Comparison of ENCODE assay signal across 33 cellular contexts in the genomic region with DNA sequence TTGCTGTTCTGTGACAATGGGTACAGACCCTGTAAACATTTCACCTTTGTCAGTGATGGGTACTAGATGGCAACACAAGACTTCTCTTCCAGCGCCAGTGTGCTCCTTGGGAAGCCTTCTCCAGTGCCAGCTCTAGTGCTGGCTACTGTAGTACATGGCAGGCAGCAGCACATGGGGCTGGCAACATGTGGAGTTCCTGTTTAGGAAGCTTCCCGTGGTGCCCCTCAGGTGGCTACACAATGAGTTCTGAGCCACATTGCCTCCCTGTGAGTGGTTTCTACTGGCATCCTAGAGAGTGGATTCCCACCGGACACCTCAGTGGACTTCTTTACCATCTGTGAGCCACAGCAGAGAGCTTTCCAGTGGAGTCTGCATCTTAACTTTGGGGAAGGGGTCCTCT.
DNase-seq lines count a peak whose midpoint lies in the region; ATAC-seq and TF ChIP-seq lines count a peak whose summit lies in the region.
"Had no signal": no experiment of that assay in that cellular context is flagged by ENCODE, and none has a peak within 500 bp of the region (broad histone marks: within the 10 kb centered on the region; RNA-seq: fewer than 3 reads in every experiment).

No MANE protein-coding gene starts in this region.

- H3K14ac ChIP-seq in neuronal stem cell (ENCODE audit: low read length): peak overlapping the region; percentile 17

- no peaks in the 10 kb centered on the region for H3F3A ChIP-seq in neural progenitor cell (ENCODE audit: low read depth)

- H4K8ac ChIP-seq in neuronal stem cell (ENCODE audit: low read depth, low read length): no peak overlapping the region

- H3K27me3 ChIP-seq in BE2C (no peaks in the 10 kb centered on the region), neural progenitor cell (no peaks in the 10 kb centered on the region), neuronal stem cell (ENCODE audit: control insufficient read depth in 3 of 3, insufficient read depth in 3 of 3, low read depth in 1 of 3, low read length in 3 of 3) (no peaks in the 10 kb centered on the region)
- H3K27me3 ChIP-seq: BLaER1; BLaER1 treated with 17β-estradiol and CSF1 and Interleukin-3, amounts not matched to agents 10 nM and 100 nM had no signal

- H3K36me3 Mint-ChIP-seq in nephron progenitor cell (ENCODE audit: low read depth) (peaks cover 5% of the 10 kb centered on the region), neural progenitor cell (no peaks in the 10 kb centered on the region), Calu3 (ENCODE audit: insufficient read depth, unreplicated experiment) (no peaks in the 10 kb centered on the region)
- no peaks in the 10 kb centered on the region for H3K36me3 Mint-ChIP-seq in activated T-helper 17 cell treated with anti-CD3 and anti-CD28 coated beads, Interleukin-2, amount 50 U/mL, for 72 hours (ENCODE audit: low read depth)
- H3K36me3 Mint-ChIP-seq: CD14-positive monocyte; CD4-positive, alpha-beta memory T cell; CD4-positive, CD25-positive, alpha-beta regulatory T cell; CD8-positive, alpha-beta memory T cell; CD8-positive, alpha-beta T cell had no signal

- H3K27me3 Mint-ChIP-seq in nephron progenitor cell (ENCODE audit: low read depth, poor library complexity): peaks cover 4% of the 10 kb centered on the region
- peaks cover under 1% of the 10 kb centered on the region for H3K27me3 Mint-ChIP-seq in neural progenitor cell (ENCODE audit: insufficient read depth, low read depth)
- no peaks in the 10 kb centered on the region for H3K27me3 Mint-ChIP-seq in Calu3 (ENCODE audit: unreplicated experiment)
- H3K27me3 Mint-ChIP-seq in activated T-helper 17 cell treated with anti-CD3 and anti-CD28 coated beads, Interleukin-2, amount 50 U/mL, for 72 hours: no peaks in the 10 kb centered on the region
- H3K27me3 Mint-ChIP-seq: B cell; CD4-positive, alpha-beta memory T cell; CD4-positive, alpha-beta T cell; CD4-positive, CD25-positive, alpha-beta regulatory T cell; CD8-positive, alpha-beta memory T cell had no signal

- no peak overlapping the region for H2BK15ac ChIP-seq in neuronal stem cell (ENCODE audit: low read length)

- no peak overlapping the region for H3K4ac ChIP-seq in neuronal stem cell (ENCODE audit: low read length)

- no peaks in the 10 kb centered on the region for H3K4me1 Mint-ChIP-seq in nephron progenitor cell
- peaks cover 6% of the 10 kb centered on the region for H3K4me1 Mint-ChIP-seq in neural progenitor cell
- no peaks in the 10 kb centered on the region for H3K4me1 Mint-ChIP-seq in Calu3 (ENCODE audit: low read depth, unreplicated experiment)
- H3K4me1 Mint-ChIP-seq in activated T-helper 17 cell treated with anti-CD3 and anti-CD28 coated beads, Interleukin-2, amount 50 U/mL, for 72 hours: no peaks in the 10 kb centered on the region
- H3K4me1 Mint-ChIP-seq: B cell; CD14-positive monocyte; CD4-positive, alpha-beta memory T cell; CD4-positive, CD25-positive, alpha-beta regulatory T cell; CD8-positive, alpha-beta memory T cell had no signal

- H3K23ac ChIP-seq in neuronal stem cell (ENCODE audit: low read depth, low read length, poor library complexity): no peak overlapping the region

- H3K4me2 ChIP-seq in neural progenitor cell: no peak overlapping the region
- H3K4me2 ChIP-seq in neuronal stem cell (ENCODE audit: insufficient read depth, low read length, poor library complexity, severe bottlenecking): no peak overlapping the region
- H3K4me2 ChIP-seq: A549; BLaER1; BLaER1 treated with 17β-estradiol and CSF1 and Interleukin-3, amounts not matched to agents 10 nM and 100 nM had no signal

- CTCF ChIA-PET in Calu3 (lab: Charles Lee): no interaction called here

- intact Hi-C loops in Calu3 (cut with micrococcal nuclease; ENCODE audit: unreplicated experiment): no loop called here

- H3K27ac ChIP-seq in neural progenitor cell: no peak overlapping the region
- H3K27ac ChIP-seq in neuronal stem cell (replicated peaks; ENCODE audit: low read length): no peak overlapping the region
- H3K27ac ChIP-seq: 22Rv1; A549; BLaER1; BLaER1 treated with 17β-estradiol and CSF1 and Interleukin-3, amounts not matched to agents 10 nM and 100 nM; C4-2B had no signal

- no peaks in the 10 kb centered on the region for H3K79me2 ChIP-seq in neural progenitor cell (ENCODE audit: low read depth)

- DNase-seq in BE2C: peak; percentile 99
- DNase-seq in nephron progenitor cell: no peak
- no peak for DNase-seq in neural progenitor cell (ENCODE audit: low spot score)
- DNase-seq in neuronal stem cell (ENCODE audit: low spot score): no peak
- DNase-seq in Calu3: no peak
- DNase-seq in activated CD4-positive, alpha-beta T cell treated with anti-CD3 and anti-CD28 coated beads, Interleukin-2, amount 50 U/mL, for 4 hours: no peak
- DNase-seq in NCI-H146 (lab: John Stamatoyannopoulos, UW): no peak
- DNase-seq: 8988T; ACHN; AML-193; C1 segment of cervical spinal cord; Caco-2; CD4-positive, alpha-beta memory T cell; CD4-positive, alpha-beta T cell; CD4-positive, CD25-positive, alpha-beta regulatory T cell; CD8-positive, alpha-beta memory T cell; CD8-positive, alpha-beta T cell; COR-L47; DMS 273 treated with DMSO at 0.1 percent for 48 hours; DMS153; DMS53; DMS79; DMS79 treated with DMSO at 0.1 percent for 48 hours; DND-41; EL had no signal

- H2BK12ac ChIP-seq in neuronal stem cell (ENCODE audit: low read length): no peak overlapping the region

- no TSS peak for BruUV-seq in Calu3 (replicated peaks; lab: Mats Ljungman, UMichigan)

- H3K4me3 Mint-ChIP-seq in nephron progenitor cell: no peak overlapping the region
- H3K4me3 Mint-ChIP-seq in neural progenitor cell: no peak overlapping the region
- H3K4me3 Mint-ChIP-seq in Calu3 (ENCODE audit: low read depth, unreplicated experiment): no peak overlapping the region
- no peak overlapping the region for H3K4me3 Mint-ChIP-seq in activated T-helper 17 cell treated with anti-CD3 and anti-CD28 coated beads, Interleukin-2, amount 50 U/mL, for 72 hours
- H3K4me3 Mint-ChIP-seq: B cell; CD14-positive monocyte; CD4-positive, alpha-beta memory T cell; CD4-positive, alpha-beta T cell; CD4-positive, CD25-positive, alpha-beta regulatory T cell; CD8-positive, alpha-beta memory T cell; CD8-positive, alpha-beta T cell had no signal

- WGBS in neuronal stem cell (ENCODE audit: extremely low coverage in 2 of 2, insufficient read length in 2 of 2, insufficient replicate concordance in 1 of 2), 2 donors: no CpG with 5 or more reads among the region's 3 CpGs

- peak overlapping the region; percentile 57 for H2AFZ ChIP-seq in neural progenitor cell (replicated peaks)
- H2AFZ ChIP-seq in neuronal stem cell (ENCODE audit: low read length): no peak overlapping the region

- peak overlapping the region; percentile 25 for H2AK5ac ChIP-seq in neuronal stem cell (ENCODE audit: low read depth, low read length)

- H3K9me3 Mint-ChIP-seq in nephron progenitor cell: peaks cover 11% of the 10 kb centered on the region
- peaks cover 2% of the 10 kb centered on the region for H3K9me3 Mint-ChIP-seq in neural progenitor cell
- H3K9me3 Mint-ChIP-seq in Calu3 (ENCODE audit: low read depth, unreplicated experiment): peaks cover 3% of the 10 kb centered on the region
- peaks cover 14% of the 10 kb centered on the region for H3K9me3 Mint-ChIP-seq in activated T-helper 17 cell treated with anti-CD3 and anti-CD28 coated beads, Interleukin-2, amount 50 U/mL, for 72 hours

- peak overlapping the region; percentile 85 for H3K18ac ChIP-seq in neuronal stem cell (ENCODE audit: low read length)

- H2BK5ac ChIP-seq in neuronal stem cell (ENCODE audit: low read length): no peak overlapping the region

- H3K9me3 ChIP-seq in BE2C (peaks cover 7% of the 10 kb centered on the region), neural progenitor cell (ENCODE audit: low read depth) (no peaks in the 10 kb centered on the region), neuronal stem cell (replicated peaks in 1 of 2; ENCODE audit: control insufficient read depth in 2 of 2, insufficient read depth in 1 of 2, low read depth in 1 of 2, low read length in 2 of 2) (peaks cover 0 to 1% of the 10 kb centered on the region in 2 donors)
- H3K9me3 ChIP-seq: A549; BLaER1; BLaER1 treated with 17β-estradiol and CSF1 and Interleukin-3, amounts not matched to agents 10 nM and 100 nM; Caco-2 had no signal

- H3K36me3 ChIP-seq in BE2C (no peaks in the 10 kb centered on the region), neural progenitor cell (no peaks in the 10 kb centered on the region), neuronal stem cell (replicated peaks in 1 of 2; ENCODE audit: control insufficient read depth in 2 of 2, insufficient read depth in 2 of 2, low read length in 2 of 2) (no peaks in the 10 kb centered on the region)
- H3K36me3 ChIP-seq: BLaER1; BLaER1 treated with 17β-estradiol and CSF1 and Interleukin-3, amounts not matched to agents 10 nM and 100 nM had no signal

- H3K9ac ChIP-seq in neural progenitor cell: no peak overlapping the region
- H3K9ac ChIP-seq in neuronal stem cell (ENCODE audit: low read depth, low read length, poor library complexity): no peak overlapping the region
- H3K9ac ChIP-seq: BLaER1; BLaER1 treated with 17β-estradiol and CSF1 and Interleukin-3, amounts not matched to agents 10 nM and 100 nM had no signal

- peak overlapping the region; percentile 16 for H2BK120ac ChIP-seq in neuronal stem cell (ENCODE audit: low read depth, low read length)

- no peak for ATAC-seq in activated T-helper 17 cell treated with anti-CD3 and anti-CD28 coated beads, Interleukin-2, amount 50 U/mL, for 72 hours (replicated peaks)
- ATAC-seq: A549; CD8-positive, alpha-beta T cell had no signal

- no peaks in the 10 kb centered on the region for H4K20me1 ChIP-seq in neural progenitor cell (ENCODE audit: low read depth)
- H4K20me1 ChIP-seq: BLaER1; BLaER1 treated with 17β-estradiol and CSF1 and Interleukin-3, amounts not matched to agents 10 nM and 100 nM had no signal

- peaks cover 9% of the 10 kb centered on the region for H3K4me1 ChIP-seq in BE2C
- peaks cover 9% of the 10 kb centered on the region for H3K4me1 ChIP-seq in neural progenitor cell
- H3K4me1 ChIP-seq in neuronal stem cell (ENCODE audit: control insufficient read depth in 2 of 2, insufficient read depth in 1 of 2, low read depth in 1 of 2, low read length in 2 of 2): peaks cover 0 to 3% of the 10 kb centered on the region in 2 donors
- H3K4me1 ChIP-seq: A549; BLaER1; BLaER1 treated with 17β-estradiol and CSF1 and Interleukin-3, amounts not matched to agents 10 nM and 100 nM; Caco-2 had no signal

- H3K79me1 ChIP-seq in neuronal stem cell (ENCODE audit: low read depth, low read length): no peaks in the 10 kb centered on the region

- no peak for TF ChIP-seq CTCF in BE2C (IDR thresholded peaks at IDR 0.05; ENCODE audit: low read depth, low read length)
- TF ChIP-seq CTCF in nephron progenitor cell (IDR thresholded peaks at IDR 0.05): no peak
- no peak for TF ChIP-seq CTCF in neural progenitor cell (IDR thresholded peaks at IDR 0.05)
- TF ChIP-seq CTCF in Calu3 (IDR thresholded peaks at IDR 0.05; ENCODE audit: unreplicated experiment): no peak

- H4K91ac ChIP-seq in neuronal stem cell (ENCODE audit: low read depth, low read length, poor library complexity): no peak overlapping the region

- H3K27ac Mint-ChIP-seq in nephron progenitor cell: peak overlapping the region; percentile 53
- no peak overlapping the region for H3K27ac Mint-ChIP-seq in neural progenitor cell
- no peak overlapping the region for H3K27ac Mint-ChIP-seq in Calu3 (ENCODE audit: unreplicated experiment)
- no peak overlapping the region for H3K27ac Mint-ChIP-seq in activated T-helper 17 cell treated with anti-CD3 and anti-CD28 coated beads, Interleukin-2, amount 50 U/mL, for 72 hours
- H3K27ac Mint-ChIP-seq: B cell; CD14-positive monocyte; CD4-positive, alpha-beta memory T cell; CD4-positive, alpha-beta T cell; CD4-positive, CD25-positive, alpha-beta regulatory T cell; CD8-positive, alpha-beta memory T cell; CD8-positive, alpha-beta T cell had no signal

- no peak overlapping the region for H3K4me3 ChIP-seq in BE2C (ENCODE audit: low read depth, low read length)
- H3K4me3 ChIP-seq in neural progenitor cell: no peak overlapping the region
- H3K4me3 ChIP-seq in neuronal stem cell (ENCODE audit: low read length in 2 of 2): no peak overlapping the region
- H3K4me3 ChIP-seq: A549; BLaER1; BLaER1 treated with 17β-estradiol and CSF1 and Interleukin-3, amounts not matched to agents 10 nM and 100 nM had no signal
